ENCODE assay signal across 15 cellular contexts in the genomic region with DNA sequence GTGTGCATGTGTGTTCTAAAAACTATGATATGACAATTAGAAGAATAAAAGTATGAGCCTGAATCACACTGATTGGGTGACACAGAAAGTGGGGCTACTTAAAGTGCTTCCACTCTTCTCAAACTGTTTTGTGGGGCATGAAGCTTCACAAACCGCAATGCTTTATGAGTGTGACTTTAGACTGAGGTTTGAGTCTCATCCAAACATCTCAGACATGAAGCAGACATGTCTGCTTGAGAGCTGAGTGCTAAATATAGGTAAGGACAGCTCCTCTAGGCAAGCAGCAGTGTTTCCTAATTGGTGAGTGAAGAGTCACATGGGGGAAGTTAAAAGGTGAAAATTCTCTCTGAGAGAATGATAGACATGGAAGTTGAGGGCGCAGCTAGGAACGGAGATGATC.
DNase-seq lines count a peak whose midpoint lies in the region; ATAC-seq and TF ChIP-seq lines count a peak whose summit lies in the region.
"Had no signal": no experiment of that assay in that cellular context is flagged by ENCODE, and none has a peak within 500 bp of the region (broad histone marks: within the 10 kb centered on the region; RNA-seq: fewer than 3 reads in every experiment).

No MANE protein-coding gene starts in this region.

- peak; percentile 34 for ATAC-seq in CD8-positive, alpha-beta T cell
- peak; percentile 59 for ATAC-seq in HG02610 (IDR thresholded peaks at IDR 0.05; ENCODE audit: unreplicated experiment)
- ATAC-seq in activated T-helper 17 cell treated with anti-CD3 and anti-CD28 coated beads, Interleukin-2, amount 50 U/mL, for 72 hours (replicated peaks), result peak; percentile 35
- no peak for ATAC-seq in HG02759 (IDR thresholded peaks at IDR 0.05; ENCODE audit: unreplicated experiment)

- peaks cover 5% of the 10 kb centered on the region for H3K4me1 Mint-ChIP-seq in CD8-positive, alpha-beta T cell (ENCODE audit: low read depth)
- no peaks in the 10 kb centered on the region for H3K4me1 Mint-ChIP-seq in activated T-helper 17 cell treated with anti-CD3 and anti-CD28 coated beads, Interleukin-2, amount 50 U/mL, for 72 hours

- no peaks in the 10 kb centered on the region for H3K4me1 ChIP-seq in CD8-positive, alpha-beta T cell (ENCODE audit: insufficient read depth, low read length)

- DNase-seq in CD8-positive, alpha-beta T cell, result no peak
- DNase-seq in iris pigment epithelial cell (ENCODE audit: low read depth) (peak; percentile 11), CD1c-positive myeloid dendritic cell (ENCODE audit: extremely low spot score) (no peak), NCI-H1105 (lab: John Stamatoyannopoulos, UW) (no peak)
- no peak for DNase-seq in activated CD4-positive, alpha-beta T cell treated with anti-CD3 and anti-CD28 coated beads, Interleukin-2, amount 50 U/mL, for 48 hours
- DNase-seq: activated CD4-positive, alpha-beta T cell treated with anti-CD3 and anti-CD28 coated beads, Interleukin-2, amount 50 U/mL, for 1 hour; C1 segment of cervical spinal cord; EL; NCI-H1436 treated with DMSO at 0.1 percent for 48 hours; NCI-H526; stimulated activated naive CD4-positive, alpha-beta T cell had no signal

- CTCF ChIA-PET in CD8-positive, alpha-beta T cell (lab: Charles Lee), result no interaction called here

- no peaks in the 10 kb centered on the region for H3K9me3 ChIP-seq in CD8-positive, alpha-beta T cell (ENCODE audit: low read length)

- no peaks in the 10 kb centered on the region for H3K36me3 ChIP-seq in CD8-positive, alpha-beta T cell (ENCODE audit: insufficient read depth, low read length)

- no peak for TF ChIP-seq CTCF in CD8-positive, alpha-beta T cell (IDR thresholded peaks at IDR 0.05)

- POLR2A ChIA-PET in CD8-positive, alpha-beta T cell (lab: Charles Lee), result no interaction called here

- no peaks in the 10 kb centered on the region for H3K27me3 ChIP-seq in CD8-positive, alpha-beta T cell (ENCODE audit: insufficient read depth, low read length)

- H3K27me3 Mint-ChIP-seq in CD8-positive, alpha-beta T cell (ENCODE audit: low read depth), result no peaks in the 10 kb centered on the region
- no peaks in the 10 kb centered on the region for H3K27me3 Mint-ChIP-seq in activated T-helper 17 cell treated with anti-CD3 and anti-CD28 coated beads, Interleukin-2, amount 50 U/mL, for 72 hours

- no peak overlapping the region for H3K4me3 ChIP-seq in CD8-positive, alpha-beta T cell (ENCODE audit: low read depth, low read length)

- no peaks in the 10 kb centered on the region for H3K36me3 Mint-ChIP-seq in CD8-positive, alpha-beta T cell
- H3K36me3 Mint-ChIP-seq in activated T-helper 17 cell treated with anti-CD3 and anti-CD28 coated beads, Interleukin-2, amount 50 U/mL, for 72 hours (ENCODE audit: low read depth), result no peaks in the 10 kb centered on the region

- no peaks in the 10 kb centered on the region for H3K9me3 Mint-ChIP-seq in CD8-positive, alpha-beta T cell
- no peaks in the 10 kb centered on the region for H3K9me3 Mint-ChIP-seq in activated T-helper 17 cell treated with anti-CD3 and anti-CD28 coated beads, Interleukin-2, amount 50 U/mL, for 72 hours
- H3K9me3 Mint-ChIP-seq: activated T-helper 2 cell treated with anti-CD3 and anti-CD28 coated beads, Interferon-gamma antibody, Interleukin-2, Interleukin-4, amounts not matched to agents 10 μg/mL and 5 μg/mL and 100 μg/mL, durations not matched to agents 14 hours and 24 hours and 36 hours had no signal

- peak overlapping the region; percentile 82 for H3K27ac Mint-ChIP-seq in CD8-positive, alpha-beta T cell
- H3K27ac Mint-ChIP-seq in activated T-helper 17 cell treated with anti-CD3 and anti-CD28 coated beads, Interleukin-2, amount 50 U/mL, for 72 hours, result no peak overlapping the region
- H3K27ac Mint-ChIP-seq: activated T-helper 2 cell treated with anti-CD3 and anti-CD28 coated beads, Interferon-gamma antibody, Interleukin-2, Interleukin-4, amounts not matched to agents 10 μg/mL and 5 μg/mL and 100 μg/mL, durations not matched to agents 14 hours and 24 hours and 36 hours had no signal

- intact Hi-C loops in CD8-positive, alpha-beta T cell (cut with DNase I, micrococcal nuclease), result no loop called here

- no peak overlapping the region for H3K27ac ChIP-seq in CD8-positive, alpha-beta T cell (ENCODE audit: low read depth, low read length)

- H3K4me3 Mint-ChIP-seq in CD8-positive, alpha-beta T cell, result no peak overlapping the region
- no peak overlapping the region for H3K4me3 Mint-ChIP-seq in activated T-helper 17 cell treated with anti-CD3 and anti-CD28 coated beads, Interleukin-2, amount 50 U/mL, for 72 hours
